11 cellular contexts compared by ENCODE assay signal in the genomic region with DNA sequence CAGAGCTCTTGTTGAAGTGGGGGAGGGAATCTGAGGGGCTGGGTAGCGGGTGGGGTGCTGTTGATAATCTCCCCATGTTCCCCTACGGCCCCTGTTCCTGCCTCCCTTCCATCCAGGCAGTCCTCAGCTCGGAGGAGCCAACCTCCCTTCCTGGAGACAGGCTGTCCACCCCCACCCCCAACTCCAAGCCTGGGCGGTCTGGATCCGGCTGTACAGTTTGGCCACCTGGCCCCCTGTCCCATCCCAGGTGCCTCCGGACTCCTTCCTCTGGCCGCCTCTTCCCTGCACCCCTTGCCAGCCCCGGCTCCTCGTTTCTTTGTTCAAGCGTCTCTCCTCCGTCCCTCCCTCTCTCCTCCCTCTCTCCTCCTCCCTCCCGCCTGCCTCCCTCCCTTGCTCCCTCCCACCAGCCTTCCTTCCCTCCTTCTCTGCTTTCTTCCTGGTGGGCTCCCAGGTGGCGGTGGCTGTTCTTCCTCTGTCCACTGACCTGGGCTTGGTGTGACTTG. TPM values are rescaled to one million over a fixed set of nuclear protein-coding genes. Genes with fewer than 3 reads are reported as not detected.
DNase-seq lines count a peak whose midpoint lies in the region; ATAC-seq and TF ChIP-seq lines count a peak whose summit lies in the region.
"Had no signal": no experiment of that assay in that cellular context is flagged by ENCODE, and none has a peak within 500 bp of the region (broad histone marks: within the 10 kb centered on the region; RNA-seq: fewer than 3 reads in every experiment).

No MANE protein-coding gene starts in this region.

- ATAC-seq in left colon, result peak; percentile 36
- no peak for ATAC-seq in thoracic aorta (ENCODE audit: insufficient number of reproducible peaks, low FRiP score, low read depth)

- peaks cover 7% of the 10 kb centered on the region for H3K4me1 Mint-ChIP-seq in activated naive CD8-positive, alpha-beta T cell treated with anti-CD3 and anti-CD28 coated beads for 36 hours

- no peak overlapping the region for H3K27ac ChIP-seq in HUES48 (ENCODE audit: low read depth, low read length)
- H3K27ac ChIP-seq in thoracic aorta, result peak overlapping the region; percentile 64 to 72
- no peak overlapping the region for H3K27ac ChIP-seq in OCI-LY7 (ENCODE audit: low read depth, low read length, poor library complexity, severe bottlenecking)
- H3K27ac ChIP-seq: PC-9 had no signal

- no peak overlapping the region for H2AFZ ChIP-seq in OCI-LY7 (ENCODE audit: low read length)
- H2AFZ ChIP-seq: PC-9 had no signal

- H3K4me2 ChIP-seq in OCI-LY7 (ENCODE audit: low read length), result no peak overlapping the region
- H3K4me2 ChIP-seq: PC-9 had no signal

- H3K4me1 ChIP-seq in HUES48 (ENCODE audit: control insufficient read depth, insufficient read depth, low read length), result peaks cover 29% of the 10 kb centered on the region; the same call in 1 of the 2 replicates
- H3K4me1 ChIP-seq in thoracic aorta (ENCODE audit: control insufficient read depth in 1 of 2, low read depth in 2 of 2), result peaks cover 18 to 70% of the 10 kb centered on the region in 2 donors
- H3K4me1 ChIP-seq in OCI-LY7 (ENCODE audit: insufficient read depth, low read length, poor library complexity, severe bottlenecking), result peaks cover 5% of the 10 kb centered on the region

- H3K36me3 Mint-ChIP-seq in activated naive CD8-positive, alpha-beta T cell treated with anti-CD3 and anti-CD28 coated beads for 36 hours, result no peaks in the 10 kb centered on the region

- H4K20me1 ChIP-seq in OCI-LY7 (ENCODE audit: insufficient read depth, low read length), result no peaks in the 10 kb centered on the region

- H3K27ac Mint-ChIP-seq in activated naive CD8-positive, alpha-beta T cell treated with anti-CD3 and anti-CD28 coated beads for 36 hours, result no peak overlapping the region

- no TSS peak for BruUV-seq in OCI-LY7 (replicated peaks; lab: Mats Ljungman, UMichigan)

- H3K9me3 ChIP-seq in HUES48 (ENCODE audit: control insufficient read depth, insufficient read depth, low read length) (no peaks in the 10 kb centered on the region), thoracic aorta (no peaks in the 10 kb centered on the region), OCI-LY7 (ENCODE audit: low read length) (no peaks in the 10 kb centered on the region)

- H3K36me3 ChIP-seq in HUES48 (ENCODE audit: control insufficient read depth, insufficient read depth, low read length), result peaks cover 26% of the 10 kb centered on the region
- no peaks in the 10 kb centered on the region for H3K36me3 ChIP-seq in thoracic aorta
- no peaks in the 10 kb centered on the region for H3K36me3 ChIP-seq in OCI-LY7 (ENCODE audit: insufficient read depth, low read length)

- H3K9me3 Mint-ChIP-seq in activated naive CD8-positive, alpha-beta T cell treated with anti-CD3 and anti-CD28 coated beads for 36 hours, result no peaks in the 10 kb centered on the region

- DNase-seq in T47D (ENCODE audit: low read depth in 1 of 2, low spot score in 1 of 2) (peak; percentile 57 to 70), left colon (peak; percentile 58 to 66), thoracic aorta (ENCODE audit: low spot score) (no peak), OCI-LY7 (ENCODE audit: low spot score) (no peak)
- no peak for DNase-seq in stimulated activated naive CD4-positive, alpha-beta T cell treated with Interleukin-2 at 50 U/mL for 16 hours (lab: John Stamatoyannopoulos, UW)
- no peak for DNase-seq in activated naive CD8-positive, alpha-beta T cell treated with anti-CD3 and anti-CD28 coated beads for 36 hours
- no peak for DNase-seq in central memory CD4-positive, alpha-beta T cell
- DNase-seq: activated CD8-positive, alpha-beta memory T cell treated with anti-CD3 and anti-CD28 coated beads, Interleukin-2, amount 50 U/mL, for 48 hours; PC-9 had no signal

- no peaks in the 10 kb centered on the region for H3K9me2 ChIP-seq in OCI-LY7 (ENCODE audit: insufficient read depth, low read length)

- in situ Hi-C loops in T47D (cut with HindIII; ENCODE audit: low pct_unique_long_range_greater_than_20kb, low sequenced_read_pairs), result no loop called here

- TF ChIP-seq CTCF in thoracic aorta (IDR thresholded peaks at IDR 0.05) (no peak), OCI-LY7 (conservative IDR thresholded peaks at IDR 0.05; ENCODE audit: low read length) (no peak)

- peak overlapping the region; percentile 10; the same call in 1 of the 2 replicates for H3K9ac ChIP-seq in HUES48 (ENCODE audit: low read depth, low read length)

- H3K27me3 Mint-ChIP-seq in activated naive CD8-positive, alpha-beta T cell treated with anti-CD3 and anti-CD28 coated beads for 36 hours, result peaks cover 37% of the 10 kb centered on the region

- POLR2A ChIA-PET in OCI-LY7 (lab: Charles Lee), result no interaction called here

- H3K79me2 ChIP-seq in OCI-LY7 (ENCODE audit: insufficient read depth, low read depth, low read length), result no peaks in the 10 kb centered on the region

- intact Hi-C loops in left colon (cut with DNase I, micrococcal nuclease), result no loop called here
- intact Hi-C loops in OCI-LY7 (cut with micrococcal nuclease; ENCODE audit: unreplicated experiment), result no loop called here

- CTCF ChIA-PET in OCI-LY7 (lab: Charles Lee; ENCODE audit: unreplicated experiment), result interaction anchor here (0.6 kb wide), 1 partner anchor 112 kb away, joined by 5 read pairs; no protein-coding TSS in a partner anchor

- no peak overlapping the region for H3K4me3 Mint-ChIP-seq in activated naive CD8-positive, alpha-beta T cell treated with anti-CD3 and anti-CD28 coated beads for 36 hours

- peaks cover 27% of the 10 kb centered on the region for H3K27me3 ChIP-seq in HUES48 (ENCODE audit: control insufficient read depth, insufficient read depth, low read length)
- H3K27me3 ChIP-seq in thoracic aorta (replicated peaks; ENCODE audit: insufficient read depth), result no peaks in the 10 kb centered on the region

- H3K4me3 ChIP-seq in HUES48 (ENCODE audit: low read depth, low read length) (peak overlapping the region; percentile 82), thoracic aorta (peak overlapping the region; percentile 69), OCI-LY7 (ENCODE audit: low read depth, low read length, poor library complexity, severe bottlenecking) (no peak overlapping the region)
- H3K4me3 ChIP-seq: PC-9 had no signal

RNA-seq across cellular contexts. Expression of a gene that starts 1.9 kb away (rescaled TPM):
- 10 to 100 TPM; 11.5 to 12.1 TPM for total RNA-seq in left colon
- 10 to 100 TPM; 25.5 to 35.1 TPM for total RNA-seq in thoracic aorta
- total RNA-seq in activated naive CD8-positive, alpha-beta T cell treated with anti-CD3 and anti-CD28 coated beads for 36 hours, result under 1 TPM; 0.10 to 0.28 TPM
- total RNA-seq in OCI-LY7 (2014; rRNA removed; shearing (Covaris generic)), result 0.28 TPM in 1 of 2 replicates, not detected in the other
- total RNA-seq in OCI-LY7 (2022), result 0.18 and 0.84 TPM in 2 replicates

RNA-seq across cellular contexts. Expression of a gene that starts 34.4 kb away (rescaled TPM):
- total RNA-seq in left colon (not detected), thoracic aorta (under 1 TPM in 1 of 2 donors, not detected in 1; 0.54 TPM), OCI-LY7 (2022) (not detected in 2 replicates)
- under 1 TPM in 1 of 2 experiments, not detected in 1; 0.12 TPM for total RNA-seq in activated naive CD8-positive, alpha-beta T cell treated with anti-CD3 and anti-CD28 coated beads for 36 hours
- total RNA-seq in OCI-LY7 (2014; rRNA removed; shearing (Covaris generic)), result not detected in 2 replicates
- total RNA-seq: fibroblast of villous mesenchyme, PC-9 had no signal

RNA-seq across cellular contexts. Expression of a gene that starts 48.0 kb away (rescaled TPM):
- total RNA-seq in left colon (not detected), thoracic aorta (under 1 TPM in 1 of 2 donors, not detected in 1; 0.28 TPM), OCI-LY7 (2022) (not detected in 2 replicates)
- under 1 TPM in 1 of 2 experiments, not detected in 1; 0.18 TPM for total RNA-seq in activated naive CD8-positive, alpha-beta T cell treated with anti-CD3 and anti-CD28 coated beads for 36 hours
- total RNA-seq in OCI-LY7 (2014; rRNA removed; shearing (Covaris generic)), result not detected in 2 replicates
- total RNA-seq: fibroblast of villous mesenchyme had no signal

Comparison
In these comparisons a context has a peak if more than half of its experiments do, and no peak if none do; other contexts are left out.
1. H3K27ac ChIP-seq: peak in thoracic aorta (2 of 2); none in HUES48 (single experiment) and OCI-LY7 (single experiment).
2. DNase-seq: peak in T47D (2 of 2) and left colon (2 of 2); none in thoracic aorta (single experiment), stimulated activated naive CD4-positive, alpha-beta T cell treated with Interleukin-2 at 50 U/mL for 16 hours (single experiment), activated naive CD8-positive, alpha-beta T cell treated with anti-CD3 and anti-CD28 coated beads for 36 hours (single experiment), OCI-LY7 (single experiment) and central memory CD4-positive, alpha-beta T cell (single experiment).
3. RNA of a gene that starts 1.9 kb away (total RNA-seq): 25.5 to 35.1 TPM in thoracic aorta and 11.5 to 12.1 TPM in left colon; 0.18 to 0.84 TPM in OCI-LY7 and 0.10 to 0.28 TPM in activated naive CD8-positive, alpha-beta T cell treated with anti-CD3 and anti-CD28 coated beads for 36 hours; every median in the first group is over 4 times any median in the second.